Comparison of ENCODE assay signal across 1 cellular context in genomic region chr7:94004024-94004945, GRCh38.
A peak's percentile ranks its signal among the peaks of the same experiment; 100 is the strongest.
TF ChIP-seq lines count a peak whose summit lies in the region.

TSS of gene BET1 (minus strand) at chr7:94004355. CDS start at chr7:94004216, 139 bp downstream.

TF ChIP-seq in K562, 482 proteins besides CTCF, POLR2A, EP300 and RAD21 (continued from another document):
- TF ChIP-seq HEY1 (CRISPR knock-in tag; IDR thresholded peaks at IDR 0.05; ENCODE audit: borderline replicate concordance) = 0 out of 2 replicates have a peak, but pooled peaks have one; percentile 12
- 0 out of 2 replicates have a peak, but pooled peaks have one; percentile 51 for TF ChIP-seq ZBTB9 (CRISPR knock-in tag; IDR thresholded peaks at IDR 0.05)
- TF ChIP-seq FOXK1 (CRISPR knock-in tag; IDR thresholded peaks at IDR 0.05; ENCODE audit: borderline replicate concordance) = 0 out of 2 replicates have a peak, but pooled peaks have one; percentile 40
- TF ChIP-seq ZNF79 (CRISPR knock-in tag; IDR thresholded peaks at IDR 0.05; ENCODE audit: low read depth) = no peak
- TF ChIP-seq ZNF76 (CRISPR knock-in tag; IDR thresholded peaks at IDR 0.05; ENCODE audit: borderline replicate concordance) = no peak
- 0 out of 2 replicates have a peak, but pooled peaks have one; percentile 52 for TF ChIP-seq GTF2F1 (IDR thresholded peaks at IDR 0.05; ENCODE audit: low read depth, low read length)
- TF ChIP-seq L3MBTL2 (IDR thresholded peaks at IDR 0.05) = peak; percentile 63
- peak; percentile 72 for TF ChIP-seq CXXC5 (CRISPR knock-in tag; IDR thresholded peaks at IDR 0.05)
- no peak for TF ChIP-seq ZNF280B (CRISPR knock-in tag; IDR thresholded peaks at IDR 0.05)
- peak; percentile 94 for TF ChIP-seq EP400 (IDR thresholded peaks at IDR 0.05)
- no peak for TF ChIP-seq ZMIZ1 (IDR thresholded peaks at IDR 0.05; ENCODE audit: low read depth in 2 of 2, low read length in 2 of 2)
- peak; percentile 71 for TF ChIP-seq NFRKB (IDR thresholded peaks at IDR 0.05; ENCODE audit: low read depth)
- no peak for TF ChIP-seq NR2C1 (IDR thresholded peaks at IDR 0.05)
- peak; percentile 58; the same call in 1 of the 2 replicates for TF ChIP-seq NR2C1 (tag; IDR thresholded peaks at IDR 0.05)
- TF ChIP-seq CTBP1 (IDR thresholded peaks at IDR 0.05; ENCODE audit: borderline replicate concordance) = peak; percentile 77; the same call in 1 of the 2 replicates
